ENCODE assay signal across 8 cellular contexts in the genomic region with DNA sequence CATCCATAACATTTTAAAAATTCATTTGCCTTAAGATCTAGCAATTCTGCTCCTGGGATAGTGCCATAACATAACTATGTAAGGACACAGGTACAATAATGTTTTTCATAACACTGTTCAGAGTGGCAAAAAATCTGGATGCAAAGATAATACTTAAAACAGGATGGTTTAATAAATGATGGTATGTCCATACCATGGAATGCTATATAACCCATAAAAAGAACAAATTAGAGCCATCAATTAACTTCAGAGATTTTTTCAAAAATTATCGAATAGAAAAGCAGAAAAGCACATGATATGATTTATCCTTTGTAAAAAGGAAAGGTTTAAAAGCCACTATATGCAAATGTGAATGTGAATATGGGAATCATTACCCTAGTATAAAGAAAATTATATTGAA.
"Had no signal": no experiment of that assay in that cellular context is flagged by ENCODE, and none has a peak within 500 bp of the region (broad histone marks: within the 10 kb centered on the region; RNA-seq: fewer than 3 reads in every experiment).

No MANE protein-coding gene starts in this region.

- H3K27ac ChIP-seq: HL-60, KMS-11 had no signal

- DNase-seq: IMR-90, KBM-7, KG1 had no signal

- FAIRE-seq: HepG2, HTR-8/SVneo, K562 had no signal

- ATAC-seq: HepG2, K562 had no signal

- H3K4me3 ChIP-seq: K562 had no signal

- H3K4me2 ChIP-seq: KMS-11 had no signal

- H3K9ac ChIP-seq: KMS-11 had no signal
